ENCODE assay signal across 12 cellular contexts in genomic region chr2:169670937-169671336, GRCh38. TPM values are rescaled to one million over a fixed set of nuclear protein-coding genes. Genes with fewer than 3 reads are reported as not detected.
"Had no signal": no experiment of that assay in that cellular context is flagged by ENCODE, and none has a peak within 500 bp of the region (broad histone marks: within the 10 kb centered on the region; RNA-seq: fewer than 3 reads in every experiment).

No MANE protein-coding gene starts in this region.

- FAIRE-seq: H1, H54 had no signal

- H3K9me3 Mint-ChIP-seq: GM23338, H9, HFFc6 had no signal

- H3K4me3 ChIP-seq: GM23248, GM23338, HAP-1 had no signal

- H2AFZ ChIP-seq: GM23248, GM23338 had no signal

- ATAC-seq: GM23338, HCT116 had no signal

- DNase-seq: GM23248, GOT3, H7, H9, HCEC 1CT had no signal

- H3K9ac ChIP-seq: GM23248 had no signal

- H3K4me2 ChIP-seq: GM23338 had no signal

- H3K27ac Mint-ChIP-seq: GM23338, H9, HFFc6 had no signal

- H3K27ac ChIP-seq: GM23248 had no signal

- H3K4me3 Mint-ChIP-seq: GM23338, H9, HFFc6 had no signal

- H3K9me3 ChIP-seq: HAP-1 had no signal

- H3K36me3 ChIP-seq: HAP-1 had no signal

RNA-seq across cellular contexts. Expression of gene CFAP210, which starts 23.3 kb away (rescaled TPM):
- total RNA-seq: GM23248, GM23338, H4 had no signal
